ENCODE assay signal across 9 cellular contexts in genomic region chr1:87333692-87334347, GRCh38.
DNase-seq lines count a peak whose midpoint lies in the region; TF ChIP-seq lines count a peak whose summit lies in the region.
"Had no signal": no experiment of that assay in that cellular context is flagged by ENCODE, and none has a peak within 500 bp of the region (broad histone marks: within the 10 kb centered on the region; RNA-seq: fewer than 3 reads in every experiment).

No MANE protein-coding gene starts in this region.

- in situ Hi-C loops in GM13977 (cut with MboI; ENCODE audit: low pct_unique_long_range_greater_than_20kb, low sequenced_read_pairs, unreplicated experiment) (loop anchor here (25.0 kb wide), 2 partner anchors 103 to 628 kb away; no protein-coding TSS in a partner anchor), brain microvascular endothelial cell (cut with HindIII; ENCODE audit: low pct_ligation_motif_present, low sequenced_read_pairs) (loop anchor here (25.0 kb wide), 1 partner anchor 628 kb away; no protein-coding TSS in a partner anchor)

- TF ChIP-seq CTCF in GM13977 (IDR thresholded peaks at IDR 0.05; ENCODE audit: extremely low read depth, insufficient read depth, missing control alignments) (no peak), brain microvascular endothelial cell (IDR thresholded peaks at IDR 0.05; ENCODE audit: low read depth, low read length, missing control alignments) (no peak)

- H3K27me3 ChIP-seq in brain microvascular endothelial cell (replicated peaks): no peaks in the 10 kb centered on the region
- H3K27me3 ChIP-seq in mucosa of rectum (ENCODE audit: control insufficient read depth in 2 of 2, insufficient read depth in 2 of 2, low read length in 2 of 2): no peaks in the 10 kb centered on the region
- H3K27me3 ChIP-seq: SJSA1 had no signal

- no peak overlapping the region for H3K27ac ChIP-seq in brain microvascular endothelial cell
- H3K27ac ChIP-seq in mucosa of rectum (ENCODE audit: low read depth in 2 of 2, low read length in 2 of 2): peak overlapping the region; percentile 64 to 76

- peak overlapping the region; percentile 44 to 76 for H3K9ac ChIP-seq in mucosa of rectum (ENCODE audit: low read depth in 1 of 2, low read length in 2 of 2)

- peak overlapping the region; percentile 70 for H3K4me3 ChIP-seq in brain microvascular endothelial cell (ENCODE audit: low read depth, low read length)
- H3K4me3 ChIP-seq in mucosa of rectum (ENCODE audit: low read length in 2 of 2): peak overlapping the region; percentile 59 to 82

- H3K9me3 ChIP-seq in mucosa of rectum (ENCODE audit: control insufficient read depth in 2 of 2, low read length in 2 of 2): no peaks in the 10 kb centered on the region
- H3K9me3 ChIP-seq: SJSA1 had no signal

- peaks cover 19 to 24% of the 10 kb centered on the region in 2 donors for H3K4me1 ChIP-seq in mucosa of rectum (ENCODE audit: control insufficient read depth in 2 of 2, insufficient read depth in 2 of 2, low read length in 2 of 2)

- no peaks in the 10 kb centered on the region for H3K36me3 ChIP-seq in brain microvascular endothelial cell (replicated peaks)
- H3K36me3 ChIP-seq in mucosa of rectum (ENCODE audit: control insufficient read depth in 2 of 2, insufficient read depth in 2 of 2, low read length in 2 of 2): peaks cover 0 to 2% of the 10 kb centered on the region in 2 donors

- peak; percentile 44 for DNase-seq in GM13977 (ENCODE audit: low spot score)
- peak; percentile 12 to 33 for DNase-seq in Kasumi-1 (lab: John Stamatoyannopoulos, UW)
- DNase-seq in brain microvascular endothelial cell: no peak
- DNase-seq in stimulated activated CD4-positive, alpha-beta T cell treated with anti-CD3 and anti-CD28 coated beads, Interleukin-15, amount 100 ng/mL, for 24 hours: no peak
- DNase-seq in effector CD4-positive, alpha-beta T cell: no peak
- no peak for DNase-seq in ecto neural progenitor cell (ENCODE audit: low spot score)
- DNase-seq in midbrain (lab: John Stamatoyannopoulos, UW): no peak

Comparison
In these comparisons a context has a peak if more than half of its experiments do, and no peak if none do; other contexts are left out.
1. DNase-seq: peak in GM13977 (single experiment) and Kasumi-1 (2 of 2); none in brain microvascular endothelial cell (single experiment), stimulated activated CD4-positive, alpha-beta T cell treated with anti-CD3 and anti-CD28 coated beads, Interleukin-15, amount 100 ng/mL, for 24 hours (single experiment), effector CD4-positive, alpha-beta T cell (single experiment), ecto neural progenitor cell (single experiment) and midbrain (single experiment).